Comparison of ENCODE assay signal across 22 cellular contexts in the genomic region with DNA sequence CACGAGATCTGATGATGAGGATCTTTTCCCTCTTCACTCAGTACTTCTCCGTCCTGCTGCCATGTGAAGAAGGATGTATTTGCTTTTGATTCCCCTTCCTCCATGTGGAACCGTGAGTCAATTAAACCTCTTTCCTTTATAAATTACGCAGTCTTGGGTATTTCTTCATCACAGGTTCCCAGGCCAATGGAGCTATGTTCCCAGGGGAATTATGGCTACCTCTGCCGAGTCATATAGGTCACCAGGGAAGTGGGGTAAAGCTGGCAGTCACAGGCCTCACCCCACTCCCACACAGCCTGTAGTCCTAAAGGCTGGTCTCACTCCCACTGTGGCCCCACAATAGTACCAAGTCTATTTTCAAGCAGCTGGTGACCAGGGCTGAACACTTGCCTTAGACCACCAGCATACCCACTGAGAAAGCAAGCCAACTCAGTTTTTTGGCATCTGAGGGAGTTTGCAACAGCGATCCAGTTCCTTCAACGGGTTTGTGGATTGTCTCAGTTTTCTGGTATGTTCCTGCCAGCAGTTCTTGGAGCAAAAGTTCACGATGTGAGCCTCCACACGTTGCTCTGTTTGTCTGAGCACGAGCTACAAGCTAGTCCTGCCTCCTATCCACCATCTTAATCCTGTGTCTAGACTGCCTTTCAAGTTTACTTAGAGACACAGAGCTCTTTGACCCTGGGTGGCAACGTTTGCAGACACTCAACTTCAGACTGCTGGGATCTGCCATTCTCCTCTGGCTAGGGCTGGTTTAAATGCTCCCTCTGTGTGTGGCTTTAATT.
DNase-seq lines count a peak whose midpoint lies in the region; ATAC-seq and TF ChIP-seq lines count a peak whose summit lies in the region.
"Had no signal": no experiment of that assay in that cellular context is flagged by ENCODE, and none has a peak within 500 bp of the region (broad histone marks: within the 10 kb centered on the region; RNA-seq: fewer than 3 reads in every experiment).

No MANE protein-coding gene starts in this region.

- H3K4me1 Mint-ChIP-seq in endodermal cell: no peaks in the 10 kb centered on the region
- H3K4me1 Mint-ChIP-seq in activated CD4-positive, alpha-beta T cell treated with anti-CD3 and anti-CD28 coated beads, Interleukin-2, amount 10 ng/mL, durations not matched to agents 24 days and 14 days: no peaks in the 10 kb centered on the region

- H3K27ac ChIP-seq in Panc1 (ENCODE audit: low read length) (no peak overlapping the region), endodermal cell (ENCODE audit: low read depth, low read length) (peak overlapping the region; percentile 77)
- H3K27ac ChIP-seq: dorsolateral prefrontal cortex, ovary, VCaP had no signal

- in situ Hi-C loops in Panc1 (cut with HindIII; ENCODE audit: low pct_unique_long_range_greater_than_20kb, low sequenced_read_pairs): no loop called here

- 85 to 89% methylated on average over 10 to 11 of the region's 11 CpGs for WGBS in endodermal cell (ENCODE audit: insufficient coverage in 1 of 2, insufficient read length in 1 of 2), 2 experiments

- no peak overlapping the region for H3K9ac ChIP-seq in endodermal cell (ENCODE audit: extremely low read depth, low read length, poor library complexity, severe bottlenecking)

- H3K4me3 ChIP-seq in AG10803 (ENCODE audit: low read length) (no peak overlapping the region), Panc1 (ENCODE audit: low read depth in 2 of 2, low read length in 2 of 2) (no peak overlapping the region), endodermal cell (ENCODE audit: low read length) (peak overlapping the region; percentile 18)
- H3K4me3 ChIP-seq: dorsolateral prefrontal cortex, ovary had no signal

- BruUV-seq in Panc1 (replicated peaks; lab: Mats Ljungman, UMichigan): no TSS peak

- intact Hi-C loops in Panc1 (cut with micrococcal nuclease; ENCODE audit: unreplicated experiment): no loop called here
- intact Hi-C loops in activated CD4-positive, alpha-beta T cell treated with anti-CD3 and anti-CD28 coated beads, Interleukin-2, amount 10 ng/mL, durations not matched to agents 24 days and 14 days (cut with micrococcal nuclease): no loop called here

- no peak overlapping the region for H3K4me3 Mint-ChIP-seq in endodermal cell
- no peak overlapping the region for H3K4me3 Mint-ChIP-seq in activated CD4-positive, alpha-beta T cell treated with anti-CD3 and anti-CD28 coated beads, Interleukin-2, amount 10 ng/mL, durations not matched to agents 24 days and 14 days

- H3K9me3 ChIP-seq in Panc1 (ENCODE audit: control insufficient read depth, insufficient read depth, low read depth, low read length) (no peaks in the 10 kb centered on the region), endodermal cell (ENCODE audit: control insufficient read depth, low read length) (no peaks in the 10 kb centered on the region)
- H3K9me3 ChIP-seq: ovary had no signal

- H3K27me3 ChIP-seq in Panc1 (ENCODE audit: control insufficient read depth, insufficient read depth, low read length): no peaks in the 10 kb centered on the region
- no peaks in the 10 kb centered on the region for H3K27me3 ChIP-seq in endodermal cell (ENCODE audit: control insufficient read depth, insufficient read depth, low read length, poor library complexity, severe bottlenecking)
- H3K27me3 ChIP-seq: dorsolateral prefrontal cortex, ovary had no signal

- CTCF ChIA-PET in Panc1 (lab: Charles Lee): interaction anchor here (0.5 kb wide), 1 partner anchor 164 kb away, joined by 3 read pairs; no protein-coding TSS in a partner anchor

- H3K4me1 ChIP-seq in Panc1 (ENCODE audit: control insufficient read depth, insufficient read depth, low read length) (no peaks in the 10 kb centered on the region), endodermal cell (ENCODE audit: control insufficient read depth, insufficient read depth, low read length) (no peaks in the 10 kb centered on the region)

- ATAC-seq in Panc1 (peak; percentile 38; the same call in 1 of the 2 replicates), GM21367 (IDR thresholded peaks at IDR 0.05; ENCODE audit: unreplicated experiment) (no peak)
- ATAC-seq: sciatic nerve had no signal

- H3K9me3 Mint-ChIP-seq in endodermal cell: peaks cover 5% of the 10 kb centered on the region
- no peaks in the 10 kb centered on the region for H3K9me3 Mint-ChIP-seq in activated CD4-positive, alpha-beta T cell treated with anti-CD3 and anti-CD28 coated beads, Interleukin-2, amount 10 ng/mL, durations not matched to agents 24 days and 14 days

- POLR2A ChIA-PET in Panc1 (lab: Charles Lee): no interaction called here

- DNase-seq in AG10803 (ENCODE audit: low read depth): peak; percentile 78
- no peak for DNase-seq in Panc1 (ENCODE audit: low read depth, low spot score)
- DNase-seq in endodermal cell: no peak
- DNase-seq in non-pigmented ciliary epithelial cell (ENCODE audit: low read depth): peak; percentile 92
- DNase-seq in activated CD4-positive, alpha-beta T cell treated with anti-CD3 and anti-CD28 coated beads, Interleukin-2, amount 10 ng/mL, durations not matched to agents 24 days and 14 days: no peak
- DNase-seq in retina: no peak
- no peak for DNase-seq in GM20000 (ENCODE audit: low spot score)
- DNase-seq: activated CD4-positive, alpha-beta T cell treated with anti-CD3 and anti-CD28 coated beads, Interleukin-2, amount 50 U/mL, for 48 hours; activated effector memory CD4-positive, alpha-beta T cell treated with Interleukin-2 at 50 U/mL for 16 hours; AML-193; dorsolateral prefrontal cortex; KBM-7; MV-4-11; NCI-H187 treated with DMSO at 0.1 percent for 48 hours; NCI-H774; OCI-M1; ovary; SHP77; stimulated activated naive CD4-positive, alpha-beta T cell had no signal

- H3K36me3 ChIP-seq in Panc1 (ENCODE audit: control insufficient read depth, insufficient read depth, low read length): no peaks in the 10 kb centered on the region
- no peaks in the 10 kb centered on the region for H3K36me3 ChIP-seq in endodermal cell (ENCODE audit: control insufficient read depth, insufficient read depth, low read length)
- H3K36me3 ChIP-seq: ovary had no signal

- TF ChIP-seq CTCF in AG10803 (conservative IDR thresholded peaks at IDR 0.05; ENCODE audit: low read length) (no peak), Panc1 (IDR thresholded peaks at IDR 0.05) (no peak), endodermal cell (conservative IDR thresholded peaks at IDR 0.05) (no peak), GM20000 (IDR thresholded peaks at IDR 0.05; ENCODE audit: extremely low read depth, missing control alignments) (no peak)

- H3K27ac Mint-ChIP-seq in endodermal cell: no peak overlapping the region
- no peak overlapping the region for H3K27ac Mint-ChIP-seq in activated CD4-positive, alpha-beta T cell treated with anti-CD3 and anti-CD28 coated beads, Interleukin-2, amount 10 ng/mL, durations not matched to agents 24 days and 14 days

- H3K36me3 Mint-ChIP-seq in endodermal cell (ENCODE audit: low read depth): no peaks in the 10 kb centered on the region
- no peaks in the 10 kb centered on the region for H3K36me3 Mint-ChIP-seq in activated CD4-positive, alpha-beta T cell treated with anti-CD3 and anti-CD28 coated beads, Interleukin-2, amount 10 ng/mL, durations not matched to agents 24 days and 14 days (ENCODE audit: low read depth)

- no peaks in the 10 kb centered on the region for H3K27me3 Mint-ChIP-seq in endodermal cell (ENCODE audit: insufficient read depth)
- no peaks in the 10 kb centered on the region for H3K27me3 Mint-ChIP-seq in activated CD4-positive, alpha-beta T cell treated with anti-CD3 and anti-CD28 coated beads, Interleukin-2, amount 10 ng/mL, durations not matched to agents 24 days and 14 days

Comparison
In these comparisons a context has a peak if more than half of its experiments do, and no peak if none do; other contexts are left out.
1. DNase-seq: peak in AG10803 (single experiment) and non-pigmented ciliary epithelial cell (single experiment); none in Panc1 (single experiment), endodermal cell (single experiment), activated CD4-positive, alpha-beta T cell treated with anti-CD3 and anti-CD28 coated beads, Interleukin-2, amount 10 ng/mL, durations not matched to agents 24 days and 14 days (single experiment), retina (single experiment) and GM20000 (single experiment).